1 cellular context compared by ENCODE assay signal in the genomic region with DNA sequence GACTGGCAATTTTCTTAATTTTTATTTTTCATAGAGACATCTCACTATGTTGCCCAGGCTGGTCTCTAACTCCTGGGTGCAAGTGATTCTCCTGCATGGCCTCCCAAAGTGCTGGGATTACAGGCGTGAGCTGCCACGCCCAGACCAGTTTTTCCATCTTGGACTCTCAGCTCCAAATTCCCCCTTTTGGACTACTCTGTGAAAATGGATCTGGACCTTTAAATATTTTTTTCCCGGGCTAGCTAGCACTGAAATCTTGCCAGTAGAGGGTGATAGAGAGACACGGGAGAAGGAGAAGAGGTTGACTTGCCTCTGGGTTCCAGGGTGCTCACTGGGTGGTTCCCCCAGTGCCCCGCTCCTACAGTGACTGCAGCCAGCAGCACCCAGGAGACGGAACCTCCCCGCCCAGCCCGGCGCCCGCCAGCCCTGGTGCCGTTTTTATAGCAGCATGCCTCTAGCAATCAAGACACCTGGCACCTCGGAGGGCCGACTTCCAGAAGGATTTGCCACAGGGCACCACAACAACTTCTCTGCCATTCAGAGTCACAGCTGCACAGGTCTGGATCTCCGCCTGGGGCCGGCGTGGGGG.
TF ChIP-seq lines count a peak whose summit lies in the region.

No MANE protein-coding gene starts in this region.

TF ChIP-seq in GM23338, 12 proteins besides CTCF, POLR2A, EP300 and RAD21 (continued from another document):
- TF ChIP-seq, protein P1, sequence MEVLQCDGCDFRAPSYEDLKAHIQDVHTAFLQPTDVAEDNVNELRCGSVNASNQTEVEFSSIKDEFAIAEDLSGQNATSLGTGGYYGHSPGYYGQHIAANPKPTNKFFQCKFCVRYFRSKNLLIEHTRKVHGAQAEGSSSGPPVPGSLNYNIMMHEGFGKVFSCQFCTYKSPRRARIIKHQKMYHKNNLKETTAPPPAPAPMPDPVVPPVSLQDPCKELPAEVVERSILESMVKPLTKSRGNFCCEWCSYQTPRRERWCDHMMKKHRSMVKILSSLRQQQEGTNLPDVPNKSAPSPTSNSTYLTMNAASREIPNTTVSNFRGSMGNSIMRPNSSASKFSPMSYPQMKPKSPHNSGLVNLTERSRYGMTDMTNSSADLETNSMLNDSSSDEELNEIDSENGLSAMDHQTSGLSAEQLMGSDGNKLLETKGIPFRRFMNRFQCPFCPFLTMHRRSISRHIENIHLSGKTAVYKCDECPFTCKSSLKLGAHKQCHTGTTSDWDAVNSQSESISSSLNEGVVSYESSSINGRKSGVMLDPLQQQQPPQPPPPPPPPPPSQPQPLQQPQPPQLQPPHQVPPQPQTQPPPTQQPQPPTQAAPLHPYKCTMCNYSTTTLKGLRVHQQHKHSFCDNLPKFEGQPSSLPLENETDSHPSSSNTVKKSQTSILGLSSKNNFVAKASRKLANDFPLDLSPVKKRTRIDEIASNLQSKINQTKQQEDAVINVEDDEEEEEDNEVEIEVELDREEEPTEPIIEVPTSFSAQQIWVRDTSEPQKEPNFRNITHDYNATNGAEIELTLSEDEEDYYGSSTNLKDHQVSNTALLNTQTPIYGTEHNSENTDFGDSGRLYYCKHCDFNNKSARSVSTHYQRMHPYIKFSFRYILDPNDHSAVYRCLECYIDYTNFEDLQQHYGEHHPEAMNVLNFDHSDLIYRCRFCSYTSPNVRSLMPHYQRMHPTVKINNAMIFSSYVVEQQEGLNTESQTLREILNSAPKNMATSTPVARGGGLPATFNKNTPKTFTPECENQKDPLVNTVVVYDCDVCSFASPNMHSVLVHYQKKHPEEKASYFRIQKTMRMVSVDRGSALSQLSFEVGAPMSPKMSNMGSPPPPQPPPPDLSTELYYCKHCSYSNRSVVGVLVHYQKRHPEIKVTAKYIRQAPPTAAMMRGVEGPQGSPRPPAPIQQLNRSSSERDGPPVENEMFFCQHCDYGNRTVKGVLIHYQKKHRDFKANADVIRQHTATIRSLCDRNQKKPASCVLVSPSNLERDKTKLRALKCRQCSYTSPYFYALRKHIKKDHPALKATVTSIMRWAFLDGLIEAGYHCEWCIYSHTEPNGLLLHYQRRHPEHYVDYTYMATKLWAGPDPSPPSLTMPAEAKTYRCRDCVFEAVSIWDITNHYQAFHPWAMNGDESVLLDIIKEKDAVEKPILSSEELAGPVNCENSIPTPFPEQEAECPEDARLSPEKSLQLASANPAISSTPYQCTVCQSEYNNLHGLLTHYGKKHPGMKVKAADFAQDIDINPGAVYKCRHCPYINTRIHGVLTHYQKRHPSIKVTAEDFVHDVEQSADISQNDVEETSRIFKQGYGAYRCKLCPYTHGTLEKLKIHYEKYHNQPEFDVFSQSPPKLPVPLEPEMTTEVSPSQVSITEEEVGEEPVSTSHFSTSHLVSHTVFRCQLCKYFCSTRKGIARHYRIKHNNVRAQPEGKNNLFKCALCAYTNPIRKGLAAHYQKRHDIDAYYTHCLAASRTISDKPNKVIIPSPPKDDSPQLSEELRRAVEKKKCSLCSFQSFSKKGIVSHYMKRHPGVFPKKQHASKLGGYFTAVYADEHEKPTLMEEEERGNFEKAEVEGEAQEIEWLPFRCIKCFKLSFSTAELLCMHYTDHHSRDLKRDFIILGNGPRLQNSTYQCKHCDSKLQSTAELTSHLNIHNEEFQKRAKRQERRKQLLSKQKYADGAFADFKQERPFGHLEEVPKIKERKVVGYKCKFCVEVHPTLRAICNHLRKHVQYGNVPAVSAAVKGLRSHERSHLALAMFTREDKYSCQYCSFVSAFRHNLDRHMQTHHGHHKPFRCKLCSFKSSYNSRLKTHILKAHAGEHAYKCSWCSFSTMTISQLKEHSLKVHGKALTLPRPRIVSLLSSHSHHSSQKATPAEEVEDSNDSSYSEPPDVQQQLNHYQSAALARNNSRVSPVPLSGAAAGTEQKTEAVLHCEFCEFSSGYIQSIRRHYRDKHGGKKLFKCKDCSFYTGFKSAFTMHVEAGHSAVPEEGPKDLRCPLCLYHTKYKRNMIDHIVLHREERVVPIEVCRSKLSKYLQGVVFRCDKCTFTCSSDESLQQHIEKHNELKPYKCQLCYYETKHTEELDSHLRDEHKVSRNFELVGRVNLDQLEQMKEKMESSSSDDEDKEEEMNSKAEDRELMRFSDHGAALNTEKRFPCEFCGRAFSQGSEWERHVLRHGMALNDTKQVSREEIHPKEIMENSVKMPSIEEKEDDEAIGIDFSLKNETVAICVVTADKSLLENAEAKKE (CRISPR knock-in tag; IDR thresholded peaks at IDR 0.05): no peak
- TF ChIP-seq POLR2AphosphoS5 (IDR thresholded peaks at IDR 0.05; ENCODE audit: low read depth) (no peak), ZNF331 (CRISPR knock-in tag; IDR thresholded peaks at IDR 0.05; ENCODE audit: low read depth) (no peak), EZH2phosphoT487 (IDR thresholded peaks at IDR 0.05; ENCODE audit: unreplicated experiment) (no peak)
- TF ChIP-seq, protein P2, sequence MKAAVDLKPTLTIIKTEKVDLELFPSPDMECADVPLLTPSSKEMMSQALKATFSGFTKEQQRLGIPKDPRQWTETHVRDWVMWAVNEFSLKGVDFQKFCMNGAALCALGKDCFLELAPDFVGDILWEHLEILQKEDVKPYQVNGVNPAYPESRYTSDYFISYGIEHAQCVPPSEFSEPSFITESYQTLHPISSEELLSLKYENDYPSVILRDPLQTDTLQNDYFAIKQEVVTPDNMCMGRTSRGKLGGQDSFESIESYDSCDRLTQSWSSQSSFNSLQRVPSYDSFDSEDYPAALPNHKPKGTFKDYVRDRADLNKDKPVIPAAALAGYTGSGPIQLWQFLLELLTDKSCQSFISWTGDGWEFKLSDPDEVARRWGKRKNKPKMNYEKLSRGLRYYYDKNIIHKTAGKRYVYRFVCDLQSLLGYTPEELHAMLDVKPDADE (IDR thresholded peaks at IDR 0.05): no peak
